In the genomic region with DNA sequence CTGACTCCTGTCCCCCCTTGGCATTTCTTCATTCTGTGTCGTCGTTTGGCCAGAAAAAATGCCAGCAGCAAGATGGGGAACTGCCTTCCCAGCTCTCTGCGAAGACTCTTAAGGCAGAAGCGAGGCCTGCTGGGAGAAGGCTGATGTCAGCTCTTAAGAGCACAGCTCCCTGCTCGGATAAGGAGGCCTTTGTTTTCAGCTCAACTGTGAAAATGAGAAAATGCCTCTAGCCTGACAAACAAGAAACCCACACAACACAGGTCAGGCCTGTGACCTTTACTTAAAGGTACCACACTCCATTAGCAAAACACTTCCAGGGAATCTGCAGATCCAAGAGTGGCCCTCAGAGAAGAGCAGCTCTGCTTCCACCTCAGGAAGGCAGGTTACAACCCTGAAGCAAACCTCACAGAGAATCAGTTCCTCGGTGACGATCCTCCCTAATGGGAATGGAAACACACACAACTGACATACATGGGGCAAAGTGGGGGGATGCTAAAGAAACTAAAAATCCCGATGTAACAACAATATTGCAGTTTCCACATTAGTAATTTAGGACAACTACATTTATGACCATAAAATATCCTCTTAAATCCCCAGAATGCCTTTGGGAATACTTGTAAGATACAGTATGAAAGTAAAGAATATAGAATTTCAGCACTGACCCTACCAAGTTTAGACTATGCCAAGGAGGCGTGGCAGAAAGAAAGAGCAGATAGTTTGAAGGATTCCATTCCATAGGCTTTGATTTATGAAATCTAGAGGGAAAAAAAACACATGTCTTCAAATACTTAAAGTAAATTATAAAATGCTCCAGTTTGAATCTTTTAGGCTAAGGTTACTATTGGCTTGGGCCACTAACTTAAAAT, we compare ENCODE assay signal across 8 cellular contexts. TPM values are rescaled to one million over a fixed set of nuclear protein-coding genes. Genes with fewer than 3 reads are reported as not detected.
DNase-seq lines count a peak whose midpoint lies in the region; ATAC-seq and TF ChIP-seq lines count a peak whose summit lies in the region.

No MANE protein-coding gene starts in this region.

- H3K27ac Mint-ChIP-seq in CD4-positive, CD25-positive, alpha-beta regulatory T cell = peak overlapping the region in 2 of 3 donors; percentile 3 to 29
- peak overlapping the region; percentile 95 for H3K27ac Mint-ChIP-seq in nephron progenitor cell

- H3K9me3 Mint-ChIP-seq in CD4-positive, CD25-positive, alpha-beta regulatory T cell = no peaks in the 10 kb centered on the region
- peaks cover 10% of the 10 kb centered on the region for H3K9me3 Mint-ChIP-seq in nephron progenitor cell

- peaks cover 36% of the 10 kb centered on the region for H3K36me3 Mint-ChIP-seq in CD4-positive, CD25-positive, alpha-beta regulatory T cell
- H3K36me3 Mint-ChIP-seq in nephron progenitor cell (ENCODE audit: low read depth) = peaks cover 65% of the 10 kb centered on the region

- 22 to 24% methylated on average over 6 to 9 of the region's 9 CpGs for WGBS in esophagus squamous epithelium, 2 donors

- H3K4me3 Mint-ChIP-seq in CD4-positive, CD25-positive, alpha-beta regulatory T cell = no peak overlapping the region
- peak overlapping the region; percentile 51 for H3K4me3 Mint-ChIP-seq in nephron progenitor cell

- no peak for ATAC-seq in CD4-positive, CD25-positive, alpha-beta regulatory T cell (ENCODE audit: low read depth in 2 of 2)
- ATAC-seq in HG03039 (IDR thresholded peaks at IDR 0.05; ENCODE audit: unreplicated experiment) = no peak
- no peak for ATAC-seq in GM21723 (IDR thresholded peaks at IDR 0.05; ENCODE audit: unreplicated experiment)
- ATAC-seq in GM18907 (IDR thresholded peaks at IDR 0.05; ENCODE audit: unreplicated experiment) = no peak

- H3K27ac ChIP-seq in CD4-positive, CD25-positive, alpha-beta regulatory T cell (ENCODE audit: insufficient read depth, low read length, poor library complexity, severe bottlenecking) = no peak overlapping the region
- peak overlapping the region; percentile 45 to 78 (median 74) for H3K27ac ChIP-seq in esophagus squamous epithelium

- H3K27me3 ChIP-seq in CD4-positive, CD25-positive, alpha-beta regulatory T cell (ENCODE audit: control insufficient read depth, insufficient read depth, low read length) = no peaks in the 10 kb centered on the region
- no peaks in the 10 kb centered on the region for H3K27me3 ChIP-seq in esophagus squamous epithelium

- no peak for TF ChIP-seq POLR2A in esophagus squamous epithelium (IDR thresholded peaks at IDR 0.05)

- no peak overlapping the region for H3K4me3 ChIP-seq in CD4-positive, CD25-positive, alpha-beta regulatory T cell (ENCODE audit: low read depth, low read length)
- peak overlapping the region in 1 of 4 donors; percentile 22 for H3K4me3 ChIP-seq in esophagus squamous epithelium

- H3K36me3 ChIP-seq in CD4-positive, CD25-positive, alpha-beta regulatory T cell (ENCODE audit: control insufficient read depth, insufficient read depth, low read length) = peaks cover 3% of the 10 kb centered on the region
- peaks cover 0 to 12% (median 0%) of the 10 kb centered on the region in 3 donors for H3K36me3 ChIP-seq in esophagus squamous epithelium

- no peak for DNase-seq in CD4-positive, CD25-positive, alpha-beta regulatory T cell
- peak; percentile 96 for DNase-seq in RPMI7951 (ENCODE audit: low read depth)
- DNase-seq in esophagus squamous epithelium (lab: John Stamatoyannopoulos, UW) = no peak
- peak; percentile 24 for DNase-seq in nephron progenitor cell
- DNase-seq in stimulated activated CD4-positive, alpha-beta T cell treated with anti-CD3 and anti-CD28 coated beads, Interleukin-4, amount 100 ng/mL, for 1 hour = no peak

- no peaks in the 10 kb centered on the region for H3K9me3 ChIP-seq in CD4-positive, CD25-positive, alpha-beta regulatory T cell (ENCODE audit: control insufficient read depth in 2 of 2, low read length in 2 of 2)
- H3K9me3 ChIP-seq in esophagus squamous epithelium = no peaks in the 10 kb centered on the region

- H3K4me1 Mint-ChIP-seq in CD4-positive, CD25-positive, alpha-beta regulatory T cell = peaks cover 5 to 46% (median 25%) of the 10 kb centered on the region in 4 donors
- H3K4me1 Mint-ChIP-seq in nephron progenitor cell = peaks cover 71% of the 10 kb centered on the region

- TF ChIP-seq CTCF in esophagus squamous epithelium (IDR thresholded peaks at IDR 0.05) (no peak), nephron progenitor cell (IDR thresholded peaks at IDR 0.05) (no peak)

- no peaks in the 10 kb centered on the region for H3K4me1 ChIP-seq in CD4-positive, CD25-positive, alpha-beta regulatory T cell (ENCODE audit: control insufficient read depth, insufficient read depth, low read length, poor library complexity, severe bottlenecking)
- peaks cover 30 to 81% (median 34%) of the 10 kb centered on the region in 3 donors for H3K4me1 ChIP-seq in esophagus squamous epithelium

- H3K27me3 Mint-ChIP-seq in CD4-positive, CD25-positive, alpha-beta regulatory T cell = no peaks in the 10 kb centered on the region
- no peaks in the 10 kb centered on the region for H3K27me3 Mint-ChIP-seq in nephron progenitor cell (ENCODE audit: low read depth, poor library complexity)

- intact Hi-C loops in esophagus squamous epithelium (cut with DNase I) = no loop called here

RNA-seq across cellular contexts. Expression of a gene that starts 52.1 kb away (rescaled TPM):
- 16.3 TPM for total RNA-seq in CD4-positive, CD25-positive, alpha-beta regulatory T cell
- polyA plus RNA-seq in CD4-positive, CD25-positive, alpha-beta regulatory T cell = 10 to 100 TPM in 3 of 4 donors, 1 to 10 TPM in 1; 8.5 to 15.6 (median 12.8) TPM
- total RNA-seq in RPMI7951 (2014; rRNA removed; shearing (Covaris generic)) = 56.0 and 56.8 TPM in 2 replicates
- 10 to 100 TPM; 31.8 to 50.0 (median 44.5) TPM for total RNA-seq in esophagus squamous epithelium

Comparison
In these comparisons a context has a peak if more than half of its experiments do, and no peak if none do; other contexts are left out.
1. DNase-seq: peak in RPMI7951 (single experiment) and nephron progenitor cell (single experiment); none in CD4-positive, CD25-positive, alpha-beta regulatory T cell (0 of 3), esophagus squamous epithelium (single experiment) and stimulated activated CD4-positive, alpha-beta T cell treated with anti-CD3 and anti-CD28 coated beads, Interleukin-4, amount 100 ng/mL, for 1 hour (single experiment).